Comparison of ENCODE assay signal across 8 cellular contexts in the genomic region with DNA sequence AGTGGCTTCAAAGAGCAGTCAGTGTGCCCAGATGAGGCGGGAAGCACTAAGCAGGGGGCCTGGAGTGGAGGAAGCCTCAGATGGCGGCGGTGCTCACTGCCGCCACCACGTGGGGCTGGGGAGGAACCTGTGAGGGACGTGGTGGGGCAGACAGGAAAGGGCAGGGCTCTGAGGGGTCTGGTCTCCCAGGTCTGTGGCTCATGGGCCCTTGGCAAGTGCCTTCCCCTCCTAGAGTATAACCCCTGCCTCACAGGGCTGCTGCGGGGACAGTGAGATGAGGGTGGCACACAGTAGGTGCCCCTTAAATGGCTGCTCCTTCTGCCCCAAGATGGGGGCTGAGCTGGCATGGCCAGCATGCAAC. TPM values are rescaled to one million over a fixed set of nuclear protein-coding genes. Genes with fewer than 3 reads are reported as not detected.
DNase-seq lines count a peak whose midpoint lies in the region; ATAC-seq and TF ChIP-seq lines count a peak whose summit lies in the region.

No MANE protein-coding gene starts in this region.

- no peak overlapping the region for H3K9ac ChIP-seq in mammary epithelial cell (ENCODE audit: insufficient read depth, low read length)

- CTCF ChIA-PET in mammary epithelial cell (lab: Charles Lee; ENCODE audit: low non-redundant PET): interaction anchor here (0.6 kb wide), 1 partner anchor 61 kb away, joined by 4 read pairs; no protein-coding TSS in a partner anchor

- H3K27ac Mint-ChIP-seq in activated naive CD4-positive, alpha-beta T cell treated with anti-CD3 and anti-CD28 coated beads, Interleukin-2, amount 50 U/mL, for 72 hours: no peak overlapping the region

- BruUV-seq in mammary epithelial cell (replicated peaks; lab: Mats Ljungman, UMichigan): no TSS peak

- peaks cover 17% of the 10 kb centered on the region for H3K27me3 ChIP-seq in mammary epithelial cell (ENCODE audit: insufficient read depth, low read length)
- H3K27me3 ChIP-seq in spleen (replicated peaks in 1 of 7): peaks cover 0 to 73% (median 22%) of the 10 kb centered on the region in 7 donors
- H3K27me3 ChIP-seq in sigmoid colon: peaks cover 21 to 82% (median 53%) of the 10 kb centered on the region in 3 donors

- no peaks in the 10 kb centered on the region for H3K9me3 ChIP-seq in mammary epithelial cell (replicated peaks; ENCODE audit: insufficient read depth, low read length)
- H3K9me3 ChIP-seq in spleen: no peaks in the 10 kb centered on the region
- no peaks in the 10 kb centered on the region for H3K9me3 ChIP-seq in sigmoid colon

- H3K4me3 ChIP-seq in mammary epithelial cell (replicated peaks in 1 of 3; ENCODE audit: insufficient read depth in 1 of 3, low read depth in 2 of 3, low read length in 3 of 3): no peak overlapping the region
- H3K4me3 ChIP-seq in spleen: no peak overlapping the region
- H3K4me3 ChIP-seq in sigmoid colon: no peak overlapping the region

- no peak overlapping the region for H2AFZ ChIP-seq in mammary epithelial cell (ENCODE audit: low read depth, low read length)

- dilution Hi-C loops in mammary epithelial cell (cut with HindIII; ENCODE audit: low sequenced_read_pairs): loop anchor here (5.0 kb wide), 1 partner anchor 57 kb away; no protein-coding TSS in a partner anchor

- H3K36me3 Mint-ChIP-seq in activated naive CD4-positive, alpha-beta T cell treated with anti-CD3 and anti-CD28 coated beads, Interleukin-2, amount 50 U/mL, for 72 hours: no peaks in the 10 kb centered on the region

- TF ChIP-seq EP300 in sigmoid colon (IDR thresholded peaks at IDR 0.05): no peak

- TF ChIP-seq POLR2A in spleen (IDR thresholded peaks at IDR 0.05) (no peak), sigmoid colon (IDR thresholded peaks at IDR 0.05) (no peak)

- H3K79me2 ChIP-seq in mammary epithelial cell (ENCODE audit: insufficient read depth, low read length): no peaks in the 10 kb centered on the region

- no peak overlapping the region for H3K4me2 ChIP-seq in mammary epithelial cell (ENCODE audit: insufficient read depth, low read depth, low read length)

- TF ChIP-seq CTCF in mammary epithelial cell (conservative IDR thresholded peaks at IDR 0.05 in 1 of 2, IDR thresholded peaks at IDR 0.05 in 1 of 2; ENCODE audit: extremely low read depth in 1 of 2, insufficient read depth in 1 of 2, low read depth in 1 of 2, low read length in 2 of 2) (no peak), spleen (IDR thresholded peaks at IDR 0.05 in 8 of 11, conservative IDR thresholded peaks at IDR 0.05 in 3 of 11) (peak in 6 of 11 experiments; percentile 15 to 46 (median 30)), sigmoid colon (IDR thresholded peaks at IDR 0.05) (no peak)

- H3K27ac ChIP-seq in mammary epithelial cell (ENCODE audit: insufficient read depth, low read depth, low read length): no peak overlapping the region
- peak overlapping the region in 2 of 8 donors; percentile 11 to 20 for H3K27ac ChIP-seq in spleen
- H3K27ac ChIP-seq in sigmoid colon: no peak overlapping the region

- peaks cover 0 to 3% of the 10 kb centered on the region in 2 donors for H3K9me3 Mint-ChIP-seq in activated naive CD4-positive, alpha-beta T cell treated with anti-CD3 and anti-CD28 coated beads, Interleukin-2, amount 50 U/mL, for 72 hours

- in situ Hi-C loops in mammary epithelial cell (cut with MboI; ENCODE audit: low sequenced_read_pairs in 2 of 2): no loop called here

- DNase-seq in NCI-H510A treated with DMSO at 0.1 percent for 48 hours (lab: John Stamatoyannopoulos, UW) (peak; percentile 12), NCI-H510A (lab: John Stamatoyannopoulos, UW) (no peak), NCI-H2029 treated with DMSO at 0.1 percent for 48 hours (lab: John Stamatoyannopoulos, UW) (peak; percentile 10), mammary epithelial cell (peak; percentile 20), spleen (no peak), NCI-H1694 treated with DMSO at 0.1 percent for 48 hours (lab: John Stamatoyannopoulos, UW) (no peak), sigmoid colon (no peak)
- no peak for DNase-seq in activated naive CD4-positive, alpha-beta T cell treated with anti-CD3 and anti-CD28 coated beads, Interleukin-2, amount 50 U/mL, for 72 hours (ENCODE audit: low spot score in 2 of 2)

- WGBS in mammary epithelial cell (ENCODE audit: low coverage, missing lambda C conversion rate): 78% methylated on average over 7 of the region's 7 CpGs
- 18 to 29% (median 22%) methylated on average over 7 of the region's 7 CpGs for WGBS in spleen, 5 donors
- 11 to 22% methylated on average over 7 of the region's 7 CpGs for WGBS in sigmoid colon, 2 donors

- ATAC-seq in activated naive CD4-positive, alpha-beta T cell treated with anti-CD3 and anti-CD28 coated beads, Interleukin-2, amount 50 U/mL, for 72 hours: no peak

- H3K4me1 ChIP-seq in mammary epithelial cell (ENCODE audit: insufficient read depth, low read length) (peaks cover 5% of the 10 kb centered on the region), spleen (peaks cover 0 to 64% (median 27%) of the 10 kb centered on the region in 6 donors), sigmoid colon (peaks cover 0 to 11% (median 10%) of the 10 kb centered on the region in 4 donors)

- H3K36me3 ChIP-seq in mammary epithelial cell (ENCODE audit: insufficient read depth, low read length) (no peaks in the 10 kb centered on the region), spleen (peaks cover 0 to 10% (median 0%) of the 10 kb centered on the region in 6 donors), sigmoid colon (no peaks in the 10 kb centered on the region)

- intact Hi-C loops in mammary epithelial cell (cut with micrococcal nuclease) (loop anchor here (1.0 kb wide), 1 partner anchor 61 kb away; no protein-coding TSS in a partner anchor), spleen (cut with DNase I; ENCODE audit: low total_unique reads) (no loop called here), sigmoid colon (cut with DNase I) (no loop called here)

- H4K20me1 ChIP-seq in mammary epithelial cell (ENCODE audit: insufficient read depth, low read length): no peaks in the 10 kb centered on the region

RNA-seq across cellular contexts. Expression of a gene that starts 26.6 kb away (rescaled TPM):
- total RNA-seq in mammary epithelial cell (not detected), spleen (100 to 1,000 TPM; 127 to 378 (median 231) TPM), sigmoid colon (not detected)
- polyA plus RNA-seq in mammary epithelial cell (not detected), spleen (100 to 1,000 TPM in 1 of 3 donors, 10 to 100 TPM in 2; 46.5 to 182 (median 65.0) TPM), sigmoid colon (under 1 TPM in 2 of 3 donors, not detected in 1; 0.03 to 0.60 TPM)
- not detected for polyA minus RNA-seq in mammary epithelial cell
- not detected for total RNA-seq in activated naive CD4-positive, alpha-beta T cell treated with anti-CD3 and anti-CD28 coated beads, Interleukin-2, amount 50 U/mL, for 72 hours

RNA-seq across cellular contexts. Expression of a gene that starts 30.4 kb away (rescaled TPM):
- total RNA-seq in mammary epithelial cell (under 1 TPM; 0.50 to 0.52 TPM), spleen (under 1 TPM in 4 of 7 donors, not detected in 3; 0.18 to 0.50 (median 0.33) TPM), sigmoid colon (not detected)
- polyA plus RNA-seq in mammary epithelial cell (0.10 TPM), spleen (under 1 TPM in 1 of 3 donors, not detected in 2; 0.15 TPM), sigmoid colon (not detected)
- not detected for polyA minus RNA-seq in mammary epithelial cell
- total RNA-seq in activated naive CD4-positive, alpha-beta T cell treated with anti-CD3 and anti-CD28 coated beads, Interleukin-2, amount 50 U/mL, for 72 hours: not detected

Comparison
In these comparisons a context has a peak if more than half of its experiments do, and no peak if none do; other contexts are left out.
1. DNase-seq: peak in NCI-H510A treated with DMSO at 0.1 percent for 48 hours (single experiment), NCI-H2029 treated with DMSO at 0.1 percent for 48 hours (single experiment) and mammary epithelial cell (single experiment); none in NCI-H510A (single experiment), spleen (single experiment), NCI-H1694 treated with DMSO at 0.1 percent for 48 hours (single experiment), activated naive CD4-positive, alpha-beta T cell treated with anti-CD3 and anti-CD28 coated beads, Interleukin-2, amount 50 U/mL, for 72 hours (0 of 2) and sigmoid colon (single experiment).
2. CTCF ChIP-seq: peak in spleen (6 of 11); none in mammary epithelial cell (0 of 2) and sigmoid colon (0 of 4).
3. RNA of a gene that starts 26.6 kb away (total RNA-seq): 127 to 378 TPM in spleen; not detected in mammary epithelial cell, not detected in activated naive CD4-positive, alpha-beta T cell treated with anti-CD3 and anti-CD28 coated beads, Interleukin-2, amount 50 U/mL, for 72 hours and not detected in sigmoid colon; every median in the first group is over 100 times any median in the second.